ENCODE assay signal across 8 cellular contexts in genomic region chr4:189941005-189941450, GRCh38. TPM values are rescaled to one million over a fixed set of nuclear protein-coding genes. Genes with fewer than 3 reads are reported as not detected.
DNase-seq lines count a peak whose midpoint lies in the region; ATAC-seq, FAIRE-seq and TF ChIP-seq lines count a peak whose summit lies in the region.

No MANE protein-coding gene starts in this region.

- no peaks in the 10 kb centered on the region for H3K27me3 Mint-ChIP-seq in stimulated activated naive CD8-positive, alpha-beta T cell treated with anti-CD3 and anti-CD28 coated beads, Interleukin-15, Interleukin-2, amounts not matched to agents 100 ng/mL and 50 ng/mL, for 24 hours

- no peak for TF ChIP-seq POLR2A in K562 (conservative IDR thresholded peaks at IDR 0.05)

- no peaks in the 10 kb centered on the region for H3K79me1 ChIP-seq in mesendoderm (ENCODE audit: low read length)

- no peak overlapping the region for H3K23ac ChIP-seq in mesendoderm (ENCODE audit: low read length)

- no peak overlapping the region for H2BK5ac ChIP-seq in mesendoderm (ENCODE audit: low read length)

- H3K79me2 ChIP-seq in K562 (ENCODE audit: control insufficient read depth, insufficient read depth, low read length) (peaks cover 52% of the 10 kb centered on the region), mesendoderm (ENCODE audit: control insufficient read depth, insufficient read depth, low read length) (peaks cover 2% of the 10 kb centered on the region)

- no peak overlapping the region for H2BK120ac ChIP-seq in mesendoderm (ENCODE audit: low read depth, low read length)

- TF ChIP-seq RAD21 in K562 (CRISPR knock-in tag; conservative IDR thresholded peaks at IDR 0.05 in 1 of 2, IDR thresholded peaks at IDR 0.05 in 1 of 2) = no peak

- peak overlapping the region; percentile 74 for H3K4me3 ChIP-seq in K562
- peak overlapping the region; percentile 68 for H3K4me3 ChIP-seq in mesendoderm (ENCODE audit: low read length)

- no peak for TF ChIP-seq EP300 in K562 (IDR thresholded peaks at IDR 0.05; ENCODE audit: low read length)

- no peak overlapping the region for H4K8ac ChIP-seq in mesendoderm (ENCODE audit: low read depth, low read length)

- H3K36me3 ChIP-seq in K562 (ENCODE audit: control insufficient read depth, insufficient read depth, low read length) (peaks cover 19% of the 10 kb centered on the region; the same call in 1 of the 3 replicates), mesendoderm (ENCODE audit: control insufficient read depth, insufficient read depth, low read length) (no peaks in the 10 kb centered on the region)

- H3K4me1 ChIP-seq in K562 (replicated peaks in 1 of 2; ENCODE audit: control insufficient read depth in 2 of 2, insufficient read depth in 2 of 2, low read length in 2 of 2) (peaks cover 0 to 8% of the 10 kb centered on the region in 2 experiments; a peak in 2 of 5 replicates), mesendoderm (ENCODE audit: control insufficient read depth, low read depth, low read length) (no peaks in the 10 kb centered on the region)

- peak overlapping the region; percentile 97 for H3K27ac Mint-ChIP-seq in stimulated activated naive CD8-positive, alpha-beta T cell treated with anti-CD3 and anti-CD28 coated beads, Interleukin-15, Interleukin-2, amounts not matched to agents 100 ng/mL and 50 ng/mL, for 24 hours

- H3K9me3 Mint-ChIP-seq in stimulated activated naive CD8-positive, alpha-beta T cell treated with anti-CD3 and anti-CD28 coated beads, Interleukin-15, Interleukin-2, amounts not matched to agents 100 ng/mL and 50 ng/mL, for 24 hours = peaks cover 11% of the 10 kb centered on the region

- TF ChIP-seq CTCF in K562 (IDR thresholded peaks at IDR 0.05 in 2 of 3, conservative IDR thresholded peaks at IDR 0.05 in 1 of 3; ENCODE audit: insufficient read depth in 2 of 3, low read depth in 1 of 3, low read length in 3 of 3) = no peak

- no peaks in the 10 kb centered on the region for H3K9me1 ChIP-seq in K562 (ENCODE audit: control insufficient read depth, insufficient read depth, low read length)

- CTCF ChIA-PET in K562 (lab: Yijun Ruan, JAX; ENCODE audit: low intra/inter-chr PET ratio) = interaction anchor here (0.6 kb wide), 1 partner anchor 142 kb away, joined by 3 read pairs; no protein-coding TSS in a partner anchor

- H3K4ac ChIP-seq in mesendoderm (ENCODE audit: low read depth, low read length) = no peak overlapping the region

- H4K20me1 ChIP-seq in K562 (replicated peaks; ENCODE audit: control insufficient read depth, insufficient read depth, low read length) = no peaks in the 10 kb centered on the region

- POLR2A ChIA-PET in K562 (lab: Yijun Ruan, JAX) = interaction anchor here (0.7 kb wide), 2 partner anchors 9 to 14 kb away, joined by 3 to 4 read pairs; no protein-coding TSS in a partner anchor

- H3K4me2 ChIP-seq in K562 (ENCODE audit: insufficient read depth, low read length) = peak overlapping the region; percentile 82
- peak overlapping the region; percentile 48 for H3K4me2 ChIP-seq in mesendoderm (ENCODE audit: low read length)

- no peak for DNase-seq in stimulated activated naive CD8-positive, alpha-beta T cell treated with anti-CD3 and anti-CD28 coated beads, Interleukin-15, Interleukin-2, amounts not matched to agents 100 U/mL and 50 U/mL, for 24 hours
- DNase-seq in K562 (ENCODE audit: extremely low read depth in 1 of 4, low spot score in 3 of 4) = peak in 1 of 4 experiments; percentile 7
- no peak for DNase-seq in mesendoderm
- DNase-seq in Kasumi-1 (lab: John Stamatoyannopoulos, UW) = no peak
- DNase-seq in NCI-H1048 (lab: John Stamatoyannopoulos, UW) = no peak

- no peak overlapping the region for H3K18ac ChIP-seq in mesendoderm (ENCODE audit: low read length)

- H4K5ac ChIP-seq in mesendoderm (ENCODE audit: low read length) = no peak overlapping the region

- FAIRE-seq in K562 (lab: Jason Lieb, UNC) = no peak

- under 1% methylated on average over 26 of the region's 31 CpGs for WGBS in K562 (ENCODE audit: insufficient coverage, low coverage, missing lambda C conversion rate)
- WGBS in mesendoderm (ENCODE audit: extremely low coverage, insufficient coverage, low lambda C conversion rate) = no CpG with 5 or more reads among the region's 31 CpGs

- in situ Hi-C loops in K562 (cut with MboI) = no loop called here

- H3K27ac ChIP-seq in K562 (ENCODE audit: extremely low read depth, low read depth, low read length) (peak overlapping the region; percentile 89), mesendoderm (ENCODE audit: low read depth, low read length) (peak overlapping the region; percentile 43)

- intact Hi-C loops in K562 (cut with micrococcal nuclease) = loop anchor here (2.0 kb wide), 1 partner anchor 28 kb away; no protein-coding TSS in a partner anchor

- peak overlapping the region; percentile 83 for H3K56ac ChIP-seq in mesendoderm (ENCODE audit: low read length)

- H2BK15ac ChIP-seq in mesendoderm (replicated peaks; ENCODE audit: low read depth) = no peak overlapping the region

- peaks cover 60% of the 10 kb centered on the region for H3K4me1 Mint-ChIP-seq in stimulated activated naive CD8-positive, alpha-beta T cell treated with anti-CD3 and anti-CD28 coated beads, Interleukin-15, Interleukin-2, amounts not matched to agents 100 ng/mL and 50 ng/mL, for 24 hours (ENCODE audit: low read depth)

- H3K9ac ChIP-seq in K562 (ENCODE audit: insufficient read depth in 1 of 2, low read depth in 2 of 2, low read length in 2 of 2) = peak overlapping the region; percentile 81 to 97
- H3K9ac ChIP-seq in mesendoderm (ENCODE audit: low read length) = peak overlapping the region; percentile 73

- peak overlapping the region; percentile 96 for H3K4me3 Mint-ChIP-seq in stimulated activated naive CD8-positive, alpha-beta T cell treated with anti-CD3 and anti-CD28 coated beads, Interleukin-15, Interleukin-2, amounts not matched to agents 100 ng/mL and 50 ng/mL, for 24 hours

- H3K27me3 ChIP-seq in K562 (ENCODE audit: control insufficient read depth in 2 of 2, insufficient read depth in 2 of 2, low read length in 2 of 2) (no peaks in the 10 kb centered on the region), mesendoderm (ENCODE audit: insufficient read depth, low read length, poor library complexity) (no peaks in the 10 kb centered on the region)

- H3K9me3 ChIP-seq in K562 (replicated peaks; ENCODE audit: control insufficient read depth, insufficient read depth, low read depth, low read length) = 0 out of 2 replicates have a peak, but pooled peaks cover 2% of the 10 kb centered on the region

- ATAC-seq in stimulated activated naive CD8-positive, alpha-beta T cell treated with anti-CD3 and anti-CD28 coated beads, Interleukin-15, Interleukin-2, amounts not matched to agents 100 U/mL and 50 U/mL, for 24 hours = no peak
- ATAC-seq in K562 (peak; percentile 81), HG03025 (IDR thresholded peaks at IDR 0.05; ENCODE audit: low FRiP score, unreplicated experiment) (no peak), HG02571 (IDR thresholded peaks at IDR 0.05; ENCODE audit: unreplicated experiment) (no peak)

- peak overlapping the region; percentile 91 for H2AFZ ChIP-seq in K562 (ENCODE audit: low read depth, low read length)

- no peak overlapping the region for H2AK5ac ChIP-seq in mesendoderm (ENCODE audit: low read length)

- H3K36me3 Mint-ChIP-seq in stimulated activated naive CD8-positive, alpha-beta T cell treated with anti-CD3 and anti-CD28 coated beads, Interleukin-15, Interleukin-2, amounts not matched to agents 100 ng/mL and 50 ng/mL, for 24 hours (ENCODE audit: low read depth) = peaks cover 60% of the 10 kb centered on the region

- BruUV-seq in K562 (replicated peaks; lab: Mats Ljungman, UMichigan) = TSS peak; percentile 73

TF ChIP-seq in K562, 482 proteins besides CTCF, POLR2A, EP300 and RAD21 (continues in another document):
- TF ChIP-seq CREB1 (IDR thresholded peaks at IDR 0.05) = no peak
- TF ChIP-seq CREB1 (CRISPR knock-in tag; IDR thresholded peaks at IDR 0.05) = peak; percentile 6
- no peak for TF ChIP-seq E2F8 (IDR thresholded peaks at IDR 0.05; ENCODE audit: low read depth, partially characterized antibody)

RNA-seq across cellular contexts. Expression of gene FRG1, which starts 0.4 kb away (rescaled TPM):
- 12.3 and 28.1 TPM in 2 replicates for total RNA-seq in K562 (2011; cell fraction: chromatin; rRNA removed; ENCODE audit: low replicate concordance)
- total RNA-seq in K562 (2011; cell fraction: nucleolus; rRNA removed) = 9.7 and 10.8 TPM in 2 replicates
- total RNA-seq in K562 (2011; cell fraction: nucleoplasm; rRNA removed) = 12.7 and 14.7 TPM in 2 replicates
- 59.1 and 81.2 TPM in 2 replicates for total RNA-seq in K562 (2014; rRNA removed)
- total RNA-seq in K562 (2014; rRNA removed; fragmentation: Illumina TruSeq; extraction: Trizol) = 112 and 128 TPM in 2 replicates
- total RNA-seq in K562 (2015; rRNA removed; fragmentation: Illumina TruSeq; extraction: Trizol) = 110 and 123 TPM in 2 replicates
- total RNA-seq in K562 (2021) = 68.8 and 74.7 TPM in 2 replicates
- polyA plus RNA-seq in K562 (2011; rRNA removed) = 34.0 and 36.4 TPM in 2 replicates
- polyA plus RNA-seq in K562 (2011; cell fraction: cytosol; rRNA removed) = 5.6 and 9.2 TPM in 2 replicates
- polyA plus RNA-seq in K562 (2011; cell fraction: nucleus; rRNA removed) = 12.6 and 17.9 TPM in 2 replicates
- polyA plus RNA-seq in K562 (2012) = 74.2 and 74.8 TPM in 2 replicates
- polyA plus RNA-seq in K562 (2014; fragmentation: Illumina TruSeq; extraction: Trizol) = 101 and 130 TPM in 2 replicates
- 100 to 1,000 TPM; 158 to 203 TPM for polyA plus RNA-seq in K562 (2014; fragmentation: Nextera tagmentation; extraction: Ambion mirVana)
- 71.7 and 93.0 TPM in 2 replicates for polyA plus RNA-seq in K562 (2014; rRNA removed)
- 21.2 and 23.5 TPM in 2 replicates for polyA minus RNA-seq in K562 (2011; rRNA and poly(A)+ RNA removed)
- polyA minus RNA-seq in K562 (2011; cell fraction: cytosol; rRNA and poly(A)+ RNA removed) = 7.4 and 13.2 TPM in 2 replicates
- 8.8 and 22.3 TPM in 2 replicates for polyA minus RNA-seq in K562 (2011; cell fraction: nucleus; rRNA and poly(A)+ RNA removed)
- polyA plus RNA-seq in mesendoderm (2013, experiment 1 of 2) = 95.0 TPM
- 95.7 TPM for polyA plus RNA-seq in mesendoderm (2013, experiment 2 of 2)
